Comparison of ENCODE assay signal across 8 cellular contexts in genomic region chr22:37633693-37634504, GRCh38. TPM values are rescaled to one million over a fixed set of nuclear protein-coding genes. Genes with fewer than 3 reads are reported as not detected.
DNase-seq lines count a peak whose midpoint lies in the region; ATAC-seq, FAIRE-seq and TF ChIP-seq lines count a peak whose summit lies in the region.

No MANE protein-coding gene starts in this region.

- ATAC-seq in mucosa of descending colon = peak; percentile 59

- no peaks in the 10 kb centered on the region for H3K9me2 ChIP-seq in Loucy (replicated peaks; ENCODE audit: low read depth, low read length)

- H3K4me3 ChIP-seq in Loucy (ENCODE audit: low read length, poor library complexity, severe bottlenecking) (peak overlapping the region; percentile 59), epithelial cell of proximal tubule (ENCODE audit: low read depth, low read length) (no peak overlapping the region), mucosa of descending colon (no peak overlapping the region), stomach (peak overlapping the region; percentile 14 to 26 (median 19))

- in situ Hi-C loops in GM13976 (cut with MboI; ENCODE audit: low sequenced_read_pairs, unreplicated experiment) = no loop called here

- H2AFZ ChIP-seq in Loucy (ENCODE audit: low read length) = no peak overlapping the region

- H3K27me3 ChIP-seq in Loucy (ENCODE audit: insufficient read depth, low read length, poor library complexity, severe bottlenecking) = no peaks in the 10 kb centered on the region
- no peaks in the 10 kb centered on the region for H3K27me3 ChIP-seq in stomach

- H3K27ac ChIP-seq in stomach = peak overlapping the region; percentile 64 to 90 (median 81)

- H3K36me3 ChIP-seq in Loucy (ENCODE audit: insufficient read depth, low read length) = no peaks in the 10 kb centered on the region
- H3K36me3 ChIP-seq in mucosa of descending colon (ENCODE audit: low read depth) = no peaks in the 10 kb centered on the region
- H3K36me3 ChIP-seq in stomach = peaks cover 12 to 41% (median 41%) of the 10 kb centered on the region in 4 donors

- TF ChIP-seq POLR2A in H54 (IDR thresholded peaks at IDR 0.05; ENCODE audit: low read depth, low read length) = no peak
- TF ChIP-seq POLR2A in stomach (IDR thresholded peaks at IDR 0.05) = no peak

- peak; percentile 57 for FAIRE-seq in H54 (lab: Jason Lieb, UNC)

- 0 out of 2 replicates have a peak, but pooled peaks cover 5% of the 10 kb centered on the region for H3K79me2 ChIP-seq in Loucy (ENCODE audit: insufficient read depth, low read length)

- 2 to 11% (median 7%) methylated on average over 14 to 24 of the region's 24 CpGs for WGBS in stomach, 5 donors

- no peak for TF ChIP-seq EP300 in stomach (IDR thresholded peaks at IDR 0.05)

- H3K4me2 ChIP-seq in Loucy (ENCODE audit: low read depth, low read length, poor library complexity, severe bottlenecking) = peak overlapping the region; percentile 84

- TF ChIP-seq CTCF in GM13976 (IDR thresholded peaks at IDR 0.05; ENCODE audit: borderline replicate concordance, control extremely low read depth, extremely low read depth, insufficient read depth, missing control alignments) (peak; percentile 27), Loucy (conservative IDR thresholded peaks at IDR 0.05; ENCODE audit: low read length) (no peak; the same call in 1 of the 2 replicates), epithelial cell of proximal tubule (conservative IDR thresholded peaks at IDR 0.05; ENCODE audit: low read depth, low read length) (peak; percentile 16), mucosa of descending colon (IDR thresholded peaks at IDR 0.05) (no peak), stomach (IDR thresholded peaks at IDR 0.05) (peak in 2 of 7 experiments; percentile 13 to 20)

- peaks cover 16% of the 10 kb centered on the region for H3F3A ChIP-seq in Loucy (ENCODE audit: low read depth)

- no peaks in the 10 kb centered on the region for H4K20me1 ChIP-seq in Loucy (ENCODE audit: insufficient read depth, low read length, poor library complexity, severe bottlenecking)

- H3K4me1 ChIP-seq in Loucy (ENCODE audit: insufficient read depth, low read length, poor library complexity, severe bottlenecking) (peaks cover 67% of the 10 kb centered on the region), mucosa of descending colon (ENCODE audit: low read depth) (peaks cover 58% of the 10 kb centered on the region), stomach (peaks cover 42 to 78% (median 58%) of the 10 kb centered on the region in 4 donors)

- H3K9ac ChIP-seq in Loucy (ENCODE audit: low read depth, low read length, poor library complexity, severe bottlenecking) = peak overlapping the region; percentile 68

- H3K9me3 ChIP-seq in Loucy (ENCODE audit: insufficient read depth, low read depth, low read length) (no peaks in the 10 kb centered on the region), mucosa of descending colon (no peaks in the 10 kb centered on the region), stomach (no peaks in the 10 kb centered on the region)

- DNase-seq in GM13976 (ENCODE audit: low spot score) = peak; percentile 93
- peak; percentile 71 for DNase-seq in H54 (ENCODE audit: insufficient read length, low spot score)
- peak; percentile 42 for DNase-seq in activated CD4-positive, alpha-beta T cell treated with anti-CD3 and anti-CD28 coated beads, Interleukin-2, amount 50 U/mL, for 1 hour
- DNase-seq in epithelial cell of proximal tubule (ENCODE audit: low read depth) = no peak
- DNase-seq in mucosa of descending colon = peak; percentile 72 to 93 (median 84)
- peak; percentile 86 for DNase-seq in stomach
- no peak for DNase-seq in NCI-H1417 treated with DMSO at 0.1 percent for 48 hours (lab: John Stamatoyannopoulos, UW)

- intact Hi-C loops in mucosa of descending colon (cut with DNase I, micrococcal nuclease) = no loop called here
- intact Hi-C loops in stomach (cut with DNase I; ENCODE audit: low total_unique reads) = no loop called here

RNA-seq across cellular contexts. Expression of gene SH3BP1, which starts 5.6 kb away (rescaled TPM):
- 15.1 and 25.0 TPM in 2 replicates for total RNA-seq in epithelial cell of proximal tubule
- total RNA-seq in mucosa of descending colon = 10 to 100 TPM; 48.8 to 98.2 (median 96.6) TPM
- total RNA-seq in stomach = 100 to 1,000 TPM in 1 of 5 donors, 10 to 100 TPM in 1, 1 to 10 TPM in 2, not detected in 1; 1.6 to 135 (median 7.3) TPM
- polyA plus RNA-seq in stomach = 10 to 100 TPM in 1 of 3 donors, 1 to 10 TPM in 2; 8.7 to 12.8 (median 9.5) TPM

RNA-seq across cellular contexts. Expression of gene PDXP, which starts 24.6 kb away (rescaled TPM):
- total RNA-seq in epithelial cell of proximal tubule (21.0 and 42.3 TPM in 2 replicates), mucosa of descending colon (10 to 100 TPM; 26.8 to 43.3 (median 40.6) TPM), stomach (10 to 100 TPM in 1 of 5 donors, 1 to 10 TPM in 4; 2.9 to 72.1 (median 5.4) TPM)
- 10 to 100 TPM in 1 of 3 donors, 1 to 10 TPM in 2; 6.4 to 11.8 (median 8.1) TPM for polyA plus RNA-seq in stomach

RNA-seq across cellular contexts. Expression of gene GGA1, which starts 25.3 kb away (rescaled TPM):
- total RNA-seq in epithelial cell of proximal tubule (43.8 and 49.6 TPM in 2 replicates), mucosa of descending colon (10 to 100 TPM; 70.4 to 79.0 (median 74.3) TPM), stomach (10 to 100 TPM; 39.5 to 87.9 (median 55.6) TPM)
- 10 to 100 TPM; 30.3 to 43.6 (median 34.1) TPM for polyA plus RNA-seq in stomach

RNA-seq across cellular contexts. Expression of gene LGALS1, which starts 41.5 kb away (rescaled TPM):
- total RNA-seq in epithelial cell of proximal tubule (1,711 and 1,833 TPM in 2 replicates), mucosa of descending colon (100 to 1,000 TPM in 2 of 3 donors, 10 to 100 TPM in 1; 54.6 to 376 (median 150) TPM), stomach (100 to 1,000 TPM; 235 to 490 (median 312) TPM)
- polyA plus RNA-seq in stomach = 1,000 to 10,000 TPM in 1 of 3 donors, 100 to 1,000 TPM in 2; 596 to 1,435 (median 703) TPM

RNA-seq across cellular contexts. Expression of gene NOL12, which starts 52.2 kb away (rescaled TPM):
- 18.2 and 47.9 TPM in 2 replicates for total RNA-seq in epithelial cell of proximal tubule
- total RNA-seq in mucosa of descending colon = 10 to 100 TPM; 28.5 to 45.3 (median 42.6) TPM
- 10 to 100 TPM in 4 of 5 donors, 1 to 10 TPM in 1; 9.3 to 64.6 (median 41.5) TPM for total RNA-seq in stomach
- polyA plus RNA-seq in stomach = 10 to 100 TPM; 26.6 to 35.4 (median 35.2) TPM

Comparison
In these comparisons a context has a peak if more than half of its experiments do, and no peak if none do; other contexts are left out.
1. DNase-seq: peak in GM13976 (single experiment), H54 (single experiment), activated CD4-positive, alpha-beta T cell treated with anti-CD3 and anti-CD28 coated beads, Interleukin-2, amount 50 U/mL, for 1 hour (single experiment), mucosa of descending colon (3 of 3) and stomach (single experiment); none in epithelial cell of proximal tubule (single experiment) and NCI-H1417 treated with DMSO at 0.1 percent for 48 hours (single experiment).
2. CTCF ChIP-seq: peak in GM13976 (single experiment) and epithelial cell of proximal tubule (single experiment); none in Loucy (single experiment) and mucosa of descending colon (single experiment).
3. H3K4me3 ChIP-seq: peak in Loucy (single experiment) and stomach (4 of 4); none in epithelial cell of proximal tubule (single experiment) and mucosa of descending colon (single experiment).